In the genomic region with DNA sequence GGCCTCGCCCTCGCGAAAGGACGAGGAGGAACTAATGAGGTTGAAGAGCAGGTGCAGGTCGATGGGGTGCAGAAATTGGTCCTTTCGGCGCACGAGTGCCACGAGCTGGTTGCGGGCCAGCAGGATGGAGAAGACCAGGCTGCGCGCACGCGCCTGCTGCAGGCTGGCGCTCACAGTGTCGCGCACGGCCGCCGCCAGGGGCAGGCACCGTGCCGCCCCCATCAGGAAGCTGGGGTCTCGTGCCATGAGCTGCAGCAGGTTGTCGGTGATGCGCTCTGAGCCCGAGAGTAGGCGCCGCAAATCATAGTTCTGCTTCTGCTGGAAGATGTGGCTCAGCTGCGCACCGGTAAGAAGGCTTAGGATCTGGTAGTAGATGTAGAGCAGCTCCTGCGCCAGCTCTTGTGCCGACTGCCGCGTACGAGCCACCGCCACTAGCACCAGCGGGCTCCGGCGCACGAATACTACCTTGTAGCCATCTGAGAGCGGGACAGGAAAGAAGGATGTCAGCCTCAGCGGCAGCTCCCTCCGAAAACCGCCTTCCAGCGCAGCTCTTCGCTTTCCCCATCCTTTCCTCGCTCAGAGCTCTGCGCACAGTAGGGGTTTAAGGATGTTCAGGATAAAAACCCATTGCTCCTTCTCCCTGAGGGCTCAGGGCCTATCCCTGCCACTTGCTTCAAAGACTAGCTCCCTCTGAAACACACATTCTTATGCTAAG, we compare ENCODE assay signal across 28 cellular contexts. TPM values are rescaled to one million over a fixed set of nuclear protein-coding genes. Genes with fewer than 3 reads are reported as not detected.
DNase-seq lines count a peak whose midpoint lies in the region; ATAC-seq and TF ChIP-seq lines count a peak whose summit lies in the region.
"Had no signal": no experiment of that assay in that cellular context is flagged by ENCODE, and none has a peak within 500 bp of the region (broad histone marks: within the 10 kb centered on the region; RNA-seq: fewer than 3 reads in every experiment).

No MANE protein-coding gene starts in this region.

- peaks cover 15% of the 10 kb centered on the region for H3K27me3 Mint-ChIP-seq in endodermal cell (ENCODE audit: insufficient read depth)
- H3K27me3 Mint-ChIP-seq: IgD-negative memory B cell; naive thymus-derived CD4-positive, alpha-beta T cell had no signal

- no peaks in the 10 kb centered on the region for H3K9me3 ChIP-seq in HUES48 (ENCODE audit: control insufficient read depth, insufficient read depth, low read length)
- H3K9me3 ChIP-seq in endodermal cell (ENCODE audit: control insufficient read depth, low read length), result no peaks in the 10 kb centered on the region
- H3K9me3 ChIP-seq: pancreas, right atrium auricular region, SJCRH30 had no signal

- H3K4me3 Mint-ChIP-seq in endodermal cell, result peak overlapping the region; percentile 41
- H3K4me3 Mint-ChIP-seq in stimulated activated effector memory CD8-positive, alpha-beta T cell treated with anti-CD3 and anti-CD28 coated beads, Interleukin-12 subunit alpha, Interleukin-12 subunit beta, amount 100 ng/mL, for 72 hours, result no peak overlapping the region
- H3K4me3 Mint-ChIP-seq: activated naive CD4-positive, alpha-beta T cell treated with anti-CD3 and anti-CD28 coated beads for 36 hours; CD14-positive monocyte; IgD-negative memory B cell; naive thymus-derived CD4-positive, alpha-beta T cell had no signal

- no peaks in the 10 kb centered on the region for H3K9me3 Mint-ChIP-seq in endodermal cell
- no peaks in the 10 kb centered on the region for H3K9me3 Mint-ChIP-seq in stimulated activated effector memory CD8-positive, alpha-beta T cell treated with anti-CD3 and anti-CD28 coated beads, Interleukin-12 subunit alpha, Interleukin-12 subunit beta, amount 100 ng/mL, for 72 hours
- H3K9me3 Mint-ChIP-seq: activated naive CD4-positive, alpha-beta T cell treated with anti-CD3 and anti-CD28 coated beads for 36 hours; IgD-negative memory B cell; naive thymus-derived CD4-positive, alpha-beta T cell had no signal

- no peaks in the 10 kb centered on the region for H3K36me3 Mint-ChIP-seq in endodermal cell (ENCODE audit: low read depth)
- H3K36me3 Mint-ChIP-seq in stimulated activated effector memory CD8-positive, alpha-beta T cell treated with anti-CD3 and anti-CD28 coated beads, Interleukin-12 subunit alpha, Interleukin-12 subunit beta, amount 100 ng/mL, for 72 hours, result peaks cover 13% of the 10 kb centered on the region

- TF ChIP-seq CTCF in endodermal cell (conservative IDR thresholded peaks at IDR 0.05), result peak; percentile 76

- H3K4me1 ChIP-seq in HUES48 (ENCODE audit: control insufficient read depth, insufficient read depth, low read length) (peaks cover 34% of the 10 kb centered on the region), endodermal cell (ENCODE audit: control insufficient read depth, insufficient read depth, low read length) (peaks cover 28% of the 10 kb centered on the region)
- H3K4me1 ChIP-seq: SJCRH30 had no signal

- H3K36me3 ChIP-seq in HUES48 (ENCODE audit: control insufficient read depth, insufficient read depth, low read length), result no peaks in the 10 kb centered on the region
- no peaks in the 10 kb centered on the region for H3K36me3 ChIP-seq in endodermal cell (ENCODE audit: control insufficient read depth, insufficient read depth, low read length)
- H3K36me3 ChIP-seq: pancreas, SJCRH30 had no signal

- no peak overlapping the region for H3K27ac ChIP-seq in HUES48 (ENCODE audit: low read depth, low read length)
- no peak overlapping the region for H3K27ac ChIP-seq in endodermal cell (ENCODE audit: low read depth, low read length)
- H3K27ac ChIP-seq: brain microvascular endothelial cell, pancreas, right atrium auricular region, SJCRH30 had no signal

- H3K27me3 ChIP-seq in HUES48 (ENCODE audit: control insufficient read depth, insufficient read depth, low read length) (peaks cover 12% of the 10 kb centered on the region), endodermal cell (ENCODE audit: control insufficient read depth, insufficient read depth, low read length, poor library complexity, severe bottlenecking) (no peaks in the 10 kb centered on the region)
- H3K27me3 ChIP-seq: brain microvascular endothelial cell, pancreas, right atrium auricular region, SJCRH30 had no signal

- ATAC-seq in stimulated activated effector memory CD8-positive, alpha-beta T cell treated with anti-CD3 and anti-CD28 coated beads, Interleukin-12 subunit alpha, Interleukin-12 subunit beta, amount 100 ng/mL, for 72 hours, result no peak
- ATAC-seq: naive thymus-derived CD4-positive, alpha-beta T cell; Panc1; pancreas had no signal

- H3K27ac Mint-ChIP-seq in endodermal cell, result no peak overlapping the region
- H3K27ac Mint-ChIP-seq in stimulated activated effector memory CD8-positive, alpha-beta T cell treated with anti-CD3 and anti-CD28 coated beads, Interleukin-12 subunit alpha, Interleukin-12 subunit beta, amount 100 ng/mL, for 72 hours, result peak overlapping the region; percentile 56
- H3K27ac Mint-ChIP-seq: activated naive CD4-positive, alpha-beta T cell treated with anti-CD3 and anti-CD28 coated beads for 36 hours; CD14-positive monocyte; IgD-negative memory B cell had no signal

- peak overlapping the region; percentile 50 for H3K4me3 ChIP-seq in HUES48 (ENCODE audit: low read depth, low read length)
- H3K4me3 ChIP-seq in endodermal cell (ENCODE audit: low read length), result no peak overlapping the region
- H3K4me3 ChIP-seq: pancreas, right atrium auricular region, SJCRH30 had no signal

- DNase-seq in endodermal cell (peak; percentile 89), islet precursor cell (peak; percentile 76), NCI-H69 (lab: John Stamatoyannopoulos, UW) (no peak), AML-193 (lab: John Stamatoyannopoulos, UW) (no peak), UCSD-AML1 (lab: John Stamatoyannopoulos, UW; ENCODE audit: unreplicated experiment) (no peak)
- no peak for DNase-seq in stimulated activated effector memory CD8-positive, alpha-beta T cell treated with anti-CD3 and anti-CD28 coated beads, Interleukin-12 subunit alpha, Interleukin-12 subunit beta, amount 100 ng/mL, for 72 hours (ENCODE audit: low spot score in 2 of 2)
- DNase-seq: activated CD4-positive, alpha-beta T cell treated with anti-CD3 and anti-CD28 coated beads, Interleukin-2, amount 50 U/mL, for 48 hours; activated naive CD4-positive, alpha-beta T cell treated with anti-CD3 and anti-CD28 coated beads for 36 hours; brain microvascular endothelial cell; GOT3; midbrain; naive thymus-derived CD4-positive, alpha-beta T cell; NCI-H1105; NCI-H1930; NCI-H524; pancreas; SJCRH30; T-helper 1 cell; trophoblast cell had no signal

- H3K4me1 Mint-ChIP-seq in endodermal cell, result peaks cover 46% of the 10 kb centered on the region
- H3K4me1 Mint-ChIP-seq in stimulated activated effector memory CD8-positive, alpha-beta T cell treated with anti-CD3 and anti-CD28 coated beads, Interleukin-12 subunit alpha, Interleukin-12 subunit beta, amount 100 ng/mL, for 72 hours, result peaks cover 12% of the 10 kb centered on the region

- no peak overlapping the region for H3K9ac ChIP-seq in HUES48 (ENCODE audit: low read depth, low read length)
- H3K9ac ChIP-seq in endodermal cell (ENCODE audit: extremely low read depth, low read length, poor library complexity, severe bottlenecking), result no peak overlapping the region

- WGBS in endodermal cell (ENCODE audit: insufficient coverage in 1 of 2, insufficient read length in 1 of 2), 2 experiments, result 39 to 90% methylated on average over 34 to 48 of the region's 48 CpGs

RNA-seq across cellular contexts. Expression of a gene that starts 6.9 kb away (rescaled TPM):
- 10 to 100 TPM in 1 of 2 donors, 1 to 10 TPM in 1; 6.8 to 11.2 TPM for total RNA-seq in endodermal cell
- 1.9 TPM for polyA plus RNA-seq in endodermal cell (2013, experiment 1 of 2)
- polyA plus RNA-seq in endodermal cell (2013, experiment 2 of 2), result 0.83 TPM
- total RNA-seq: Daoy, SJCRH30 had no signal
- polyA plus RNA-seq: CD14-positive monocyte had no signal

RNA-seq across cellular contexts. Expression of a gene that starts 19.0 kb away (rescaled TPM):
- total RNA-seq in endodermal cell, result 1 to 10 TPM; 4.1 to 6.2 TPM
- 9.5 TPM for polyA plus RNA-seq in endodermal cell (2013, experiment 1 of 2)
- polyA plus RNA-seq in endodermal cell (2013, experiment 2 of 2), result 8.8 TPM

RNA-seq across cellular contexts. Expression of a gene that starts 29.4 kb away (rescaled TPM):
- 100 to 1,000 TPM; 116 to 168 TPM for total RNA-seq in endodermal cell
- 131 TPM for polyA plus RNA-seq in endodermal cell (2013, experiment 1 of 2)
- polyA plus RNA-seq in endodermal cell (2013, experiment 2 of 2), result 115 TPM

RNA-seq across cellular contexts. Expression of a gene that starts 40.9 kb away (rescaled TPM):
- total RNA-seq in endodermal cell, result 1 to 10 TPM in 1 of 2 donors, under 1 TPM in 1; 0.75 to 7.1 TPM
- polyA plus RNA-seq in endodermal cell (2013, experiment 1 of 2), result 18.8 TPM
- polyA plus RNA-seq in endodermal cell (2013, experiment 2 of 2), result 10.8 TPM
- total RNA-seq: chondrocyte; liver; naive thymus-derived CD4-positive, alpha-beta T cell; right atrium auricular region; SJCRH30; subcutaneous adipose tissue had no signal
- polyA plus RNA-seq: IgD-negative memory B cell; liver; naive thymus-derived CD4-positive, alpha-beta T cell had no signal

RNA-seq across cellular contexts. Expression of a gene that starts 54.2 kb away (rescaled TPM):
- total RNA-seq in endodermal cell, result 10 to 100 TPM; 22.3 to 32.8 TPM
- 26.8 TPM for polyA plus RNA-seq in endodermal cell (2013, experiment 1 of 2)
- 22.5 TPM for polyA plus RNA-seq in endodermal cell (2013, experiment 2 of 2)

Comparison
In these comparisons a context has a peak if more than half of its experiments do, and no peak if none do; other contexts are left out.
1. DNase-seq: peak in endodermal cell (single experiment) and islet precursor cell (single experiment); none in stimulated activated effector memory CD8-positive, alpha-beta T cell treated with anti-CD3 and anti-CD28 coated beads, Interleukin-12 subunit alpha, Interleukin-12 subunit beta, amount 100 ng/mL, for 72 hours (0 of 2), NCI-H69 (single experiment), AML-193 (0 of 2) and UCSD-AML1 (single experiment).